In the genomic region with DNA sequence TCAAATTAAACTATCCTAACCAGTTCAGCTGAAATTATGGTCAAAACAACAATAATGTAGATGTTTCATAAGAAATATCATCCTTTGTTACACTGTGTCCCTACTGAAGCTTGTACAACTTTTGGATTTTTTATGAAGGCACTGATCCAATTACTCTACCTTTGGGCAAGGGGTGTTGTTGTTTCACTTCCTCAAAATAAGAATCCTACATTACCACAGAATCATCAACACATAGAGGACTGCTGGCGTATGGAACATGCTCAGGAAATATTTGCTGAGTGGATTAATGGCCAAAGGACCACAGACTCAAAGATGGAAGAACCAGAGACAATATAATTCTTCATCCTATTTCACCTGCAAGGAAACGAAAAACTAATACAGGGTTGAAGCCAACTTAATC, we compare ENCODE assay signal across 18 cellular contexts.
DNase-seq lines count a peak whose midpoint lies in the region; ATAC-seq and TF ChIP-seq lines count a peak whose summit lies in the region.
"Had no signal": no experiment of that assay in that cellular context is flagged by ENCODE, and none has a peak within 500 bp of the region (broad histone marks: within the 10 kb centered on the region; RNA-seq: fewer than 3 reads in every experiment).

No MANE protein-coding gene starts in this region.

- no peak overlapping the region for H3K4me3 ChIP-seq in NB4 (ENCODE audit: low read depth, low read length)

- ATAC-seq in GM18868 (IDR thresholded peaks at IDR 0.05; ENCODE audit: unreplicated experiment) (peak; percentile 61), HG03354 (IDR thresholded peaks at IDR 0.05; ENCODE audit: poor library complexity, severe bottlenecking, unreplicated experiment) (peak; percentile 67), memory B cell (ENCODE audit: low read depth) (peak; percentile 29), HG02678 (IDR thresholded peaks at IDR 0.05; ENCODE audit: unreplicated experiment) (no peak)
- ATAC-seq: T-helper 17 cell had no signal

- peaks cover 1% of the 10 kb centered on the region for H3K27me3 Mint-ChIP-seq in memory B cell
- H3K27me3 Mint-ChIP-seq: CD4-positive, CD25-positive, alpha-beta regulatory T cell; T-helper 17 cell had no signal

- no peak for TF ChIP-seq POLR2A in NB4 (IDR thresholded peaks at IDR 0.05; ENCODE audit: extremely low read depth, insufficient read length)

- no peak overlapping the region for H3K4me3 Mint-ChIP-seq in memory B cell
- H3K4me3 Mint-ChIP-seq: CD4-positive, CD25-positive, alpha-beta regulatory T cell; T-helper 17 cell had no signal

- H3K9me3 Mint-ChIP-seq in memory B cell, result peaks cover 3% of the 10 kb centered on the region

- H3K36me3 Mint-ChIP-seq in memory B cell, result no peaks in the 10 kb centered on the region
- H3K36me3 Mint-ChIP-seq: CD4-positive, CD25-positive, alpha-beta regulatory T cell had no signal

- no peak overlapping the region for H3K27ac Mint-ChIP-seq in memory B cell
- H3K27ac Mint-ChIP-seq: CD4-positive, CD25-positive, alpha-beta regulatory T cell; T-helper 17 cell had no signal

- no peaks in the 10 kb centered on the region for H3K4me1 Mint-ChIP-seq in memory B cell
- H3K4me1 Mint-ChIP-seq: CD4-positive, CD25-positive, alpha-beta regulatory T cell; T-helper 17 cell had no signal

- peak; percentile 7 for DNase-seq in NB4 (ENCODE audit: low read depth)
- no peak for DNase-seq in memory B cell (ENCODE audit: low spot score in 2 of 2)
- DNase-seq in putamen (ENCODE audit: low spot score), result no peak
- DNase-seq in activated T-cell treated with anti-CD3 and anti-CD28 coated beads for 4 hours, result no peak
- DNase-seq: CD4-positive, CD25-positive, alpha-beta regulatory T cell; EL; GF-D8; NCI-H1092 treated with DMSO at 0.1 percent for 48 hours; NCI-H1436 treated with DMSO at 0.1 percent for 48 hours; NCI-H1930; NCI-H510A treated with DMSO at 0.1 percent for 48 hours; NCI-H774; NK-92 treated with Interleukin-12 subunit alpha and Interleukin-12 subunit beta, amount 100 ng/mL, for 24 hours; Right ventricle myocardium superior; T-helper 17 cell had no signal

- TF ChIP-seq CTCF in NB4 (IDR thresholded peaks at IDR 0.05; ENCODE audit: low read depth, low read length), result no peak
